1 cellular context compared by ENCODE assay signal in genomic region chr12:127125607-127126259, GRCh38.
TF ChIP-seq lines count a peak whose summit lies in the region.

No MANE protein-coding gene starts in this region.

TF ChIP-seq in K562, 482 proteins besides CTCF, POLR2A, EP300 and RAD21 (continued from another document and continues in another):
- TF ChIP-seq ZBTB40 (IDR thresholded peaks at IDR 0.05) (no peak), ZBTB40 (CRISPR knock-in tag; IDR thresholded peaks at IDR 0.05) (no peak), DMBX1 (CRISPR knock-in tag; IDR thresholded peaks at IDR 0.05; ENCODE audit: borderline replicate concordance) (no peak), ZFP1 (CRISPR knock-in tag; IDR thresholded peaks at IDR 0.05) (no peak), SAFB2 (IDR thresholded peaks at IDR 0.05; ENCODE audit: borderline replicate concordance, low read depth, low read length, severe bottlenecking) (no peak), PTTG1 (tag; IDR thresholded peaks at IDR 0.05; ENCODE audit: low read depth) (no peak), TCF3 (CRISPR knock-in tag; IDR thresholded peaks at IDR 0.05) (peak; percentile 92), HDAC3 (IDR thresholded peaks at IDR 0.05; ENCODE audit: borderline replicate concordance, partially characterized antibody) (no peak), POLR2AphosphoS2 (IDR thresholded peaks at IDR 0.05; ENCODE audit: low read length) (no peak), ZNF431 (CRISPR knock-in tag; IDR thresholded peaks at IDR 0.05) (no peak), ZNF717 (CRISPR knock-in tag; IDR thresholded peaks at IDR 0.05) (no peak), EP400 (IDR thresholded peaks at IDR 0.05) (no peak; the same call in 1 of the 2 replicates), ZFPM2 (CRISPR knock-in tag; IDR thresholded peaks at IDR 0.05) (no peak), BRCA1 (IDR thresholded peaks at IDR 0.05) (no peak), BRCA1 (CRISPR knock-in tag; IDR thresholded peaks at IDR 0.05) (no peak), TAF15 (IDR thresholded peaks at IDR 0.05; ENCODE audit: low read depth, low read length) (no peak), GTF2F1 (IDR thresholded peaks at IDR 0.05; ENCODE audit: low read depth, low read length) (no peak), ZNF707 (CRISPR knock-in tag; conservative IDR thresholded peaks at IDR 0.05) (no peak), SIN3A (IDR thresholded peaks at IDR 0.05; ENCODE audit: borderline replicate concordance in 2 of 2, control insufficient read depth in 1 of 2, low read depth in 2 of 2, low read length in 2 of 2) (no peak), SUPT5H (IDR thresholded peaks at IDR 0.05) (no peak), RBBP5 (IDR thresholded peaks at IDR 0.05; ENCODE audit: borderline replicate concordance, insufficient read depth, low read length, poor library complexity, severe bottlenecking) (peak; percentile 13), RBM15 (IDR thresholded peaks at IDR 0.05; ENCODE audit: insufficient read depth, low read length) (no peak), ZNF239 (CRISPR knock-in tag; IDR thresholded peaks at IDR 0.05) (no peak), KAT7 (CRISPR knock-in tag; IDR thresholded peaks at IDR 0.05; ENCODE audit: borderline replicate concordance) (no peak), ERF (CRISPR knock-in tag; IDR thresholded peaks at IDR 0.05) (no peak), ZNF592 (IDR thresholded peaks at IDR 0.05) (peak; percentile 49; the same call in 1 of the 2 replicates), RFX7 (CRISPR knock-in tag; IDR thresholded peaks at IDR 0.05) (no peak), E2F3 (CRISPR knock-in tag; IDR thresholded peaks at IDR 0.05) (no peak), SRSF9 (IDR thresholded peaks at IDR 0.05; ENCODE audit: borderline replicate concordance, low read depth, low read length) (no peak), SMARCE1 (IDR thresholded peaks at IDR 0.05) (peak; percentile 91), NEUROD1 (IDR thresholded peaks at IDR 0.05; ENCODE audit: borderline replicate concordance, low read depth, low read length, partially characterized antibody) (peak; percentile 54), KAT8 (IDR thresholded peaks at IDR 0.05; ENCODE audit: low read depth) (no peak), DACH1 (IDR thresholded peaks at IDR 0.05; ENCODE audit: partially characterized antibody) (no peak), SMAD4 (CRISPR knock-in tag; conservative IDR thresholded peaks at IDR 0.05) (no peak), ZNF184 (CRISPR knock-in tag; IDR thresholded peaks at IDR 0.05) (no peak), ZNF274 (IDR thresholded peaks at IDR 0.05; ENCODE audit: borderline replicate concordance, low read depth, low read length) (no peak), FOXA3 (CRISPR knock-in tag; conservative IDR thresholded peaks at IDR 0.05 in 1 of 2, IDR thresholded peaks at IDR 0.05 in 1 of 2) (no peak), ZNF232 (CRISPR knock-in tag; IDR thresholded peaks at IDR 0.05) (no peak), RNF219 (CRISPR knock-in tag; IDR thresholded peaks at IDR 0.05) (no peak), SMAD3 (CRISPR knock-in tag; conservative IDR thresholded peaks at IDR 0.05) (no peak), ZNF24 (IDR thresholded peaks at IDR 0.05) (peak; percentile 19; the same call in 1 of the 2 replicates), ZNF445 (CRISPR knock-in tag; IDR thresholded peaks at IDR 0.05; ENCODE audit: low read depth) (no peak), ATF7 (IDR thresholded peaks at IDR 0.05) (peak; percentile 89), FOXK1 (CRISPR knock-in tag; IDR thresholded peaks at IDR 0.05; ENCODE audit: borderline replicate concordance) (no peak), NFATC3 (IDR thresholded peaks at IDR 0.05) (no peak)
- TF ChIP-seq, protein P1, sequence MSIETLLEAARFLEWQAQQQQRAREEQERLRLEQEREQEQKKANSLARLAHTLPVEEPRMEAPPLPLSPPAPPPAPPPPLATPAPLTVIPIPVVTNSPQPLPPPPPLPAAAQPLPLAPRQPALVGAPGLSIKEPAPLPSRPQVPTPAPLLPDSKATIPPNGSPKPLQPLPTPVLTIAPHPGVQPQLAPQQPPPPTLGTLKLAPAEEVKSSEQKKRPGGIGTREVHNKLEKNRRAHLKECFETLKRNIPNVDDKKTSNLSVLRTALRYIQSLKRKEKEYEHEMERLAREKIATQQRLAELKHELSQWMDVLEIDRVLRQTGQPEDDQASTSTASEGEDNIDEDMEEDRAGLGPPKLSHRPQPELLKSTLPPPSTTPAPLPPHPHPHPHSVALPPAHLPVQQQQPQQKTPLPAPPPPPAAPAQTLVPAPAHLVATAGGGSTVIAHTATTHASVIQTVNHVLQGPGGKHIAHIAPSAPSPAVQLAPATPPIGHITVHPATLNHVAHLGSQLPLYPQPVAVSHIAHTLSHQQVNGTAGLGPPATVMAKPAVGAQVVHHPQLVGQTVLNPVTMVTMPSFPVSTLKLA (conservative IDR thresholded peaks at IDR 0.05), result peak; percentile 11 to 60; a peak in 2 of 4 replicates
- TF ChIP-seq, protein P2, sequence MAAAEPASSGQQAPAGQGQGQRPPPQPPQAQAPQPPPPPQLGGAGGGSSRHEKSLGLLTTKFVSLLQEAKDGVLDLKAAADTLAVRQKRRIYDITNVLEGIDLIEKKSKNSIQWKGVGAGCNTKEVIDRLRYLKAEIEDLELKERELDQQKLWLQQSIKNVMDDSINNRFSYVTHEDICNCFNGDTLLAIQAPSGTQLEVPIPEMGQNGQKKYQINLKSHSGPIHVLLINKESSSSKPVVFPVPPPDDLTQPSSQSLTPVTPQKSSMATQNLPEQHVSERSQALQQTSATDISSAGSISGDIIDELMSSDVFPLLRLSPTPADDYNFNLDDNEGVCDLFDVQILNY (CRISPR knock-in tag; IDR thresholded peaks at IDR 0.05), result no peak
- TF ChIP-seq, protein P3, sequence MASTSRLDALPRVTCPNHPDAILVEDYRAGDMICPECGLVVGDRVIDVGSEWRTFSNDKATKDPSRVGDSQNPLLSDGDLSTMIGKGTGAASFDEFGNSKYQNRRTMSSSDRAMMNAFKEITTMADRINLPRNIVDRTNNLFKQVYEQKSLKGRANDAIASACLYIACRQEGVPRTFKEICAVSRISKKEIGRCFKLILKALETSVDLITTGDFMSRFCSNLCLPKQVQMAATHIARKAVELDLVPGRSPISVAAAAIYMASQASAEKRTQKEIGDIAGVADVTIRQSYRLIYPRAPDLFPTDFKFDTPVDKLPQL (IDR thresholded peaks at IDR 0.05; ENCODE audit: extremely low read depth, insufficient read length), result no peak
- TF ChIP-seq, protein P4, sequence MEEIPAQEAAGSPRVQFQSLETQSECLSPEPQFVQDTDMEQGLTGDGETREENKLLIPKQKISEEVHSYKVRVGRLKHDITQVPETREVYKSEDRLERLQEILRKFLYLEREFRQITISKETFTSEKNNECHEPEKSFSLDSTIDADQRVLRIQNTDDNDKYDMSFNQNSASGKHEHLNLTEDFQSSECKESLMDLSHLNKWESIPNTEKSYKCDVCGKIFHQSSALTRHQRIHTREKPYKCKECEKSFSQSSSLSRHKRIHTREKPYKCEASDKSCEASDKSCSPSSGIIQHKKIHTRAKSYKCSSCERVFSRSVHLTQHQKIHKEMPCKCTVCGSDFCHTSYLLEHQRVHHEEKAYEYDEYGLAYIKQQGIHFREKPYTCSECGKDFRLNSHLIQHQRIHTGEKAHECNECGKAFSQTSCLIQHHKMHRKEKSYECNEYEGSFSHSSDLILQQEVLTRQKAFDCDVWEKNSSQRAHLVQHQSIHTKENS (CRISPR knock-in tag; IDR thresholded peaks at IDR 0.05), result no peak
